8 cellular contexts compared by ENCODE assay signal in genomic region chr17:27494192-27495091, GRCh38. TPM values are rescaled to one million over a fixed set of nuclear protein-coding genes. Genes with fewer than 3 reads are reported as not detected.
DNase-seq lines count a peak whose midpoint lies in the region; ATAC-seq lines count a peak whose summit lies in the region.

No MANE protein-coding gene starts in this region.

- POLR2A ChIA-PET in activated CD4-positive, alpha-beta T cell treated with anti-CD3 and anti-CD28 coated beads for 36 hours (lab: Charles Lee) = no interaction called here

- H3K9me3 Mint-ChIP-seq in activated CD4-positive, alpha-beta T cell treated with anti-CD3 and anti-CD28 coated beads, Interleukin-2, amount 10 ng/mL, durations not matched to agents 24 days and 14 days = no peaks in the 10 kb centered on the region
- H3K9me3 Mint-ChIP-seq in activated CD4-positive, alpha-beta T cell treated with anti-CD3 and anti-CD28 coated beads for 36 hours (ENCODE audit: low read depth) = peaks cover under 1% of the 10 kb centered on the region

- H3K27ac Mint-ChIP-seq in activated CD4-positive, alpha-beta T cell treated with anti-CD3 and anti-CD28 coated beads, Interleukin-2, amount 10 ng/mL, durations not matched to agents 24 days and 14 days = peak overlapping the region; percentile 26
- H3K27ac Mint-ChIP-seq in activated CD4-positive, alpha-beta T cell treated with anti-CD3 and anti-CD28 coated beads for 36 hours = no peak overlapping the region

- CTCF ChIA-PET in activated CD4-positive, alpha-beta T cell treated with anti-CD3 and anti-CD28 coated beads for 36 hours (lab: Charles Lee) = interaction anchor here (1.0 to 1.1 kb wide), 2 partner anchors 11 to 21 kb away, joined by 3 read pairs; no protein-coding TSS in a partner anchor

- no peak for ATAC-seq in activated CD4-positive, alpha-beta T cell treated with anti-CD3 and anti-CD28 coated beads for 36 hours
- ATAC-seq in sciatic nerve (peak; percentile 81), HG02610 (IDR thresholded peaks at IDR 0.05; ENCODE audit: unreplicated experiment) (no peak), GM21528 (IDR thresholded peaks at IDR 0.05; ENCODE audit: low FRiP score, unreplicated experiment) (no peak)

- no peak for DNase-seq in activated CD4-positive, alpha-beta T cell treated with anti-CD3 and anti-CD28 coated beads, Interleukin-2, amount 10 ng/mL, durations not matched to agents 24 days and 14 days
- no peak for DNase-seq in activated CD4-positive, alpha-beta T cell treated with anti-CD3 and anti-CD28 coated beads for 36 hours
- peak in 39 of 58 donors; percentile 11 to 64 (median 33) for DNase-seq in anterior cingulate cortex (lab: John Stamatoyannopoulos, UW)
- peak in 29 of 51 donors; percentile 25 to 73 (median 42) for DNase-seq in hypothalamus (lab: John Stamatoyannopoulos, UW)
- DNase-seq in sciatic nerve (ENCODE audit: low spot score) = peak; percentile 77
- DNase-seq in NCI-H2029 (lab: John Stamatoyannopoulos, UW) = no peak

- H3K36me3 Mint-ChIP-seq in activated CD4-positive, alpha-beta T cell treated with anti-CD3 and anti-CD28 coated beads, Interleukin-2, amount 10 ng/mL, durations not matched to agents 24 days and 14 days (ENCODE audit: low read depth) = peaks cover 29% of the 10 kb centered on the region
- H3K36me3 Mint-ChIP-seq in activated CD4-positive, alpha-beta T cell treated with anti-CD3 and anti-CD28 coated beads for 36 hours (ENCODE audit: low read depth) = peaks cover 24% of the 10 kb centered on the region

- intact Hi-C loops in activated CD4-positive, alpha-beta T cell treated with anti-CD3 and anti-CD28 coated beads, Interleukin-2, amount 10 ng/mL, durations not matched to agents 24 days and 14 days (cut with micrococcal nuclease) = no loop called here
- intact Hi-C loops in activated CD4-positive, alpha-beta T cell treated with anti-CD3 and anti-CD28 coated beads for 36 hours (cut with DNase I, micrococcal nuclease) = no loop called here
- intact Hi-C loops in sciatic nerve (cut with DNase I) = no loop called here

- H3K4me3 Mint-ChIP-seq in activated CD4-positive, alpha-beta T cell treated with anti-CD3 and anti-CD28 coated beads, Interleukin-2, amount 10 ng/mL, durations not matched to agents 24 days and 14 days = no peak overlapping the region
- H3K4me3 Mint-ChIP-seq in activated CD4-positive, alpha-beta T cell treated with anti-CD3 and anti-CD28 coated beads for 36 hours = no peak overlapping the region

- H3K4me1 Mint-ChIP-seq in activated CD4-positive, alpha-beta T cell treated with anti-CD3 and anti-CD28 coated beads, Interleukin-2, amount 10 ng/mL, durations not matched to agents 24 days and 14 days = peaks cover 55% of the 10 kb centered on the region
- H3K4me1 Mint-ChIP-seq in activated CD4-positive, alpha-beta T cell treated with anti-CD3 and anti-CD28 coated beads for 36 hours = peaks cover 27% of the 10 kb centered on the region

- H3K27me3 Mint-ChIP-seq in activated CD4-positive, alpha-beta T cell treated with anti-CD3 and anti-CD28 coated beads, Interleukin-2, amount 10 ng/mL, durations not matched to agents 24 days and 14 days = no peaks in the 10 kb centered on the region
- H3K27me3 Mint-ChIP-seq in activated CD4-positive, alpha-beta T cell treated with anti-CD3 and anti-CD28 coated beads for 36 hours = no peaks in the 10 kb centered on the region

RNA-seq across cellular contexts. Expression of gene KSR1, which starts 38.2 kb away (rescaled TPM):
- 104 TPM in 2 replicates for total RNA-seq in activated CD4-positive, alpha-beta T cell treated with anti-CD3 and anti-CD28 coated beads, Interleukin-2, amount 10 ng/mL, durations not matched to agents 24 days and 14 days
- total RNA-seq in activated CD4-positive, alpha-beta T cell treated with anti-CD3 and anti-CD28 coated beads for 36 hours = 100 to 1,000 TPM in 1 of 2 experiments, 10 to 100 TPM in 1; 96.6 to 113 TPM
- 82.2 TPM for total RNA-seq in sciatic nerve

Comparison
In these comparisons a context has a peak if more than half of its experiments do, and no peak if none do; other contexts are left out.
1. DNase-seq: peak in anterior cingulate cortex (39 of 58), hypothalamus (29 of 51) and sciatic nerve (single experiment); none in activated CD4-positive, alpha-beta T cell treated with anti-CD3 and anti-CD28 coated beads, Interleukin-2, amount 10 ng/mL, durations not matched to agents 24 days and 14 days (single experiment), activated CD4-positive, alpha-beta T cell treated with anti-CD3 and anti-CD28 coated beads for 36 hours (single experiment) and NCI-H2029 (single experiment).